Comparison of ENCODE assay signal across 3 cellular contexts in the genomic region with DNA sequence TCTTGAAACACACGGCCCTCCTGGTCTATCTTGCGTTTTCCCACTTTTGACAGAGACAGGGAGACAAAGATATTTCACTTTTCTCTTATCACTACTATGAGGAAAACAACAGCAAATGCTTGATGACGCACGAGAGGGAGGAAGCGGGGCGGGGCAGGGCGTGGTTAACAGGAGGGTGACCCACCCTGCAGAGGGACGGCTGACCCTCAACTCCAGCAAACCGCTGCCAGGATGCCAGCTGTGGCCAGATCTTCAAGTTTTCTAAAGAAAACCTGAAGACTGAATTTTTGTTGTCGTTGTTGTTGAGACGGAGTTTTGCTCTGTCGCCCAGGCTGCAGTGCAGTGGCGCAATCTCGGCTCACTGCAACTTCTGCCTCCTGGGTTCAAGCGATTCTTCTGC. TPM values are rescaled to one million over a fixed set of nuclear protein-coding genes. Genes with fewer than 3 reads are reported as not detected.
"Had no signal": no experiment of that assay in that cellular context is flagged by ENCODE, and none has a peak within 500 bp of the region (broad histone marks: within the 10 kb centered on the region; RNA-seq: fewer than 3 reads in every experiment).

No MANE protein-coding gene starts in this region.

RNA-seq across cellular contexts. Expression of gene NCF1, which starts 24.4 kb away (rescaled TPM):
- total RNA-seq: HepG2, HFFc6, HT1080 had no signal

RNA-seq across cellular contexts. Expression of gene GTF2IRD2, which starts 53.2 kb away (rescaled TPM):
- total RNA-seq: HT1080 had no signal
